Comparison of ENCODE assay signal across 1 cellular context in genomic region chr7:100246121-100246864, GRCh38.
A peak's percentile ranks its signal among the peaks of the same experiment; 100 is the strongest.
TF ChIP-seq lines count a peak whose summit lies in the region.
"Not testable (repeated sequence)": the region's sequence is repeated elsewhere in the genome, so short reads cannot be mapped to it uniquely, and the experiment has no call there.

No MANE protein-coding gene starts in this region.

TF ChIP-seq in A549, 52 proteins besides CTCF, POLR2A, EP300 and RAD21:
- not testable (repeated sequence) for TF ChIP-seq FOSL2 (IDR thresholded peaks at IDR 0.05)
- TF ChIP-seq FOSL2 (CRISPR knock-in tag; IDR thresholded peaks at IDR 0.05) = peak; percentile 8; the same call in 1 of the 2 replicates
- 0 out of 2 replicates have a peak, but pooled peaks have one; percentile 50 for TF ChIP-seq MYC (IDR thresholded peaks at IDR 0.05; ENCODE audit: borderline replicate concordance, low read length)
- peak; percentile 57 for TF ChIP-seq MAX (IDR thresholded peaks at IDR 0.05)
- 0 out of 2 replicates have a peak, but pooled peaks have one; percentile 30 for TF ChIP-seq HOXB13 (CRISPR knock-in tag; IDR thresholded peaks at IDR 0.05; ENCODE audit: low read depth)
